ENCODE assay signal across 8 cellular contexts in genomic region chr18:35971661-35972196, GRCh38.
DNase-seq lines count a peak whose midpoint lies in the region; ATAC-seq, FAIRE-seq and TF ChIP-seq lines count a peak whose summit lies in the region.

No MANE protein-coding gene starts in this region.

- peak overlapping the region; percentile 71 for H3K4me3 ChIP-seq in psoas muscle

- no peaks in the 10 kb centered on the region for H3K27me3 ChIP-seq in psoas muscle (ENCODE audit: insufficient read depth in 3 of 3, low read length in 2 of 3)

- H3K27ac Mint-ChIP-seq in Calu3 (ENCODE audit: unreplicated experiment), result peak overlapping the region; percentile 81
- H3K27ac Mint-ChIP-seq in activated CD4-positive, alpha-beta memory T cell treated with anti-CD3 and anti-CD28 coated beads, Interleukin-2, amount 10 ng/mL, durations not matched to agents 7 days and 5 days, result peak overlapping the region; percentile 94

- intact Hi-C loops in Calu3 (cut with micrococcal nuclease; ENCODE audit: unreplicated experiment), result no loop called here
- intact Hi-C loops in Right ventricle myocardium superior (cut with DNase I), result no loop called here
- intact Hi-C loops in psoas muscle (cut with DNase I), result loop anchor here in 1 of 2 donors (5.0 kb wide), 1 partner anchor 156 kb away; the partner anchor contains the start of genes ELP2 and SLC39A6

- H3K4me3 Mint-ChIP-seq in Calu3 (ENCODE audit: low read depth, unreplicated experiment), result peak overlapping the region; percentile 87
- H3K4me3 Mint-ChIP-seq in activated CD4-positive, alpha-beta memory T cell treated with anti-CD3 and anti-CD28 coated beads, Interleukin-2, amount 10 ng/mL, durations not matched to agents 7 days and 5 days, result peak overlapping the region; percentile 94

- FAIRE-seq in urothelium cell line (lab: Jason Lieb, UNC), result no peak

- H3K27ac ChIP-seq in psoas muscle, result peak overlapping the region; percentile 88

- H3K36me3 Mint-ChIP-seq in Calu3 (ENCODE audit: insufficient read depth, unreplicated experiment), result peaks cover 30% of the 10 kb centered on the region
- H3K36me3 Mint-ChIP-seq in activated CD4-positive, alpha-beta memory T cell treated with anti-CD3 and anti-CD28 coated beads, Interleukin-2, amount 10 ng/mL, durations not matched to agents 7 days and 5 days (ENCODE audit: low read depth), result peaks cover 27% of the 10 kb centered on the region

- no peaks in the 10 kb centered on the region for H3K9me3 ChIP-seq in psoas muscle

- BruUV-seq in Calu3 (replicated peaks; lab: Mats Ljungman, UMichigan), result TSS peak; percentile 74

- peaks cover 12% of the 10 kb centered on the region for H3K4me1 Mint-ChIP-seq in Calu3 (ENCODE audit: low read depth, unreplicated experiment)
- H3K4me1 Mint-ChIP-seq in activated CD4-positive, alpha-beta memory T cell treated with anti-CD3 and anti-CD28 coated beads, Interleukin-2, amount 10 ng/mL, durations not matched to agents 7 days and 5 days, result peaks cover 49% of the 10 kb centered on the region

- no peaks in the 10 kb centered on the region for H3K9me3 Mint-ChIP-seq in Calu3 (ENCODE audit: low read depth, unreplicated experiment)
- H3K9me3 Mint-ChIP-seq in activated CD4-positive, alpha-beta memory T cell treated with anti-CD3 and anti-CD28 coated beads, Interleukin-2, amount 10 ng/mL, durations not matched to agents 7 days and 5 days, result no peaks in the 10 kb centered on the region

- peak; percentile 0 for ATAC-seq in GM19397 (IDR thresholded peaks at IDR 0.05; ENCODE audit: unreplicated experiment)
- peak; percentile 5 for ATAC-seq in HG03457 (IDR thresholded peaks at IDR 0.05; ENCODE audit: unreplicated experiment)
- ATAC-seq in Right ventricle myocardium superior (ENCODE audit: poor library complexity), result peak; percentile 35
- peak; percentile 5 to 34 (median 20) for ATAC-seq in psoas muscle

- POLR2A ChIA-PET in activated CD4-positive, alpha-beta memory T cell treated with anti-CD3 and anti-CD28 coated beads, Interleukin-2, amount 10 ng/mL, durations not matched to agents 7 days and 5 days (lab: Charles Lee), result interaction anchor here (1.0 to 2.5 kb wide), 9 partner anchors 18 to 931 kb away, joined by 3 to 17 read pairs (median 3); partner anchors contain the start of genes ELP2, INO80C, MAPRE2 and RPRD1A

- peaks cover 19% of the 10 kb centered on the region for H3K4me1 ChIP-seq in psoas muscle

- TF ChIP-seq CTCF in Calu3 (IDR thresholded peaks at IDR 0.05; ENCODE audit: unreplicated experiment) (no peak), psoas muscle (IDR thresholded peaks at IDR 0.05) (no peak)

- H3K36me3 ChIP-seq in psoas muscle (ENCODE audit: insufficient read depth in 1 of 2, low read depth in 1 of 2), result peaks cover 8 to 31% of the 10 kb centered on the region in 2 donors

- CTCF ChIA-PET in Calu3 (lab: Charles Lee), result interaction anchor here (0.7 to 1.0 kb wide), 5 partner anchors 33 to 743 kb away, joined by 3 to 4 read pairs (median 3); no protein-coding TSS in a partner anchor
- CTCF ChIA-PET in activated CD4-positive, alpha-beta memory T cell treated with anti-CD3 and anti-CD28 coated beads, Interleukin-2, amount 10 ng/mL, durations not matched to agents 7 days and 5 days (lab: Charles Lee), result no interaction called here

- WGBS in psoas muscle, 3 donors, result 29 to 33% (median 29%) methylated on average over 15 of the region's 15 CpGs

- DNase-seq in Calu3 (no peak), Right ventricle myocardium superior (no peak), psoas muscle (no peak), urothelium cell line (ENCODE audit: low spot score) (no peak), cortex of kidney (lab: John Stamatoyannopoulos, UW) (no peak)
- no peak for DNase-seq in activated CD4-positive, alpha-beta memory T cell treated with anti-CD3 and anti-CD28 coated beads, Interleukin-2, amount 10 ng/mL, durations not matched to agents 7 days and 5 days

- no peaks in the 10 kb centered on the region for H3K27me3 Mint-ChIP-seq in Calu3 (ENCODE audit: unreplicated experiment)
- H3K27me3 Mint-ChIP-seq in activated CD4-positive, alpha-beta memory T cell treated with anti-CD3 and anti-CD28 coated beads, Interleukin-2, amount 10 ng/mL, durations not matched to agents 7 days and 5 days, result no peaks in the 10 kb centered on the region
